Comparison of ENCODE assay signal across 19 cellular contexts in the genomic region with DNA sequence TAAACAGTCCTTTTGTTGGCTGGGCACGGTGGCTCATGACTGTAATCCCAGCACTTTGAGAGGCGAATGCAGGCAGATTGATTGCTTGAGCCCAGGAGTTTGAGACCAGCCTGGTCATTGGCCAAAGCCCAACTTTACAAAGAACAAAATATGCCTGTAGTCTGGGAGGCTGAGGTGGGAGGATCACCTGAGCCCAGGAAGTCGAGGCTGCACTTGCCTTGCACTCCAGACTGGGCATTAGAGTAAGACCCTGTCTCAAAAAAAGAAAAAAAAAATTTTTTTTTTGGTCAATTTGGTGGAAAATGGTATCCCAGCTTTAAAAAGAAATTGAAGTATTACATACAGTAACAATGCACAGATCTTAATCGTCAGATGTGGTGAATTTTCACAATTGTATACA. TPM values are rescaled to one million over a fixed set of nuclear protein-coding genes. Genes with fewer than 3 reads are reported as not detected.
DNase-seq lines count a peak whose midpoint lies in the region; ATAC-seq, FAIRE-seq and TF ChIP-seq lines count a peak whose summit lies in the region.
"Had no signal": no experiment of that assay in that cellular context is flagged by ENCODE, and none has a peak within 500 bp of the region (broad histone marks: within the 10 kb centered on the region; RNA-seq: fewer than 3 reads in every experiment).

No MANE protein-coding gene starts in this region.

- no peaks in the 10 kb centered on the region for H3K27me3 ChIP-seq in CD4-positive, alpha-beta T cell (ENCODE audit: control insufficient read depth, insufficient read depth, low read length)
- H3K27me3 ChIP-seq in upper lobe of left lung, result no peaks in the 10 kb centered on the region
- H3K27me3 ChIP-seq: ascending aorta, thyroid gland had no signal

- peaks cover 56% of the 10 kb centered on the region for H3K4me1 Mint-ChIP-seq in CD4-positive, alpha-beta T cell (ENCODE audit: low read depth)
- H3K4me1 Mint-ChIP-seq in WTC11 (peaks cover 42% of the 10 kb centered on the region), memory B cell (peaks cover 38% of the 10 kb centered on the region)

- no peak for DNase-seq in CD4-positive, alpha-beta T cell
- no peak for DNase-seq in GM12865 (ENCODE audit: low read depth)
- DNase-seq in WTC11 (ENCODE audit: low spot score), result no peak
- DNase-seq in memory B cell (ENCODE audit: low spot score in 2 of 2), result no peak
- no peak for DNase-seq in RCC 7860 (ENCODE audit: low spot score)
- DNase-seq in upper lobe of left lung, result no peak
- no peak for DNase-seq in HEK293T (ENCODE audit: extremely low spot score)
- DNase-seq: activated gamma-delta T cell; AML-193; Calu3; glutamatergic neuron; NCI-H510A; nucleus accumbens; SHP77 treated with DMSO at 0.1 percent for 48 hours; stimulated activated CD4-positive, alpha-beta T cell treated with anti-CD3 and anti-CD28 coated beads, Interleukin-15, amount 100 ng/mL, for 24 hours; thyroid gland; WERI-Rb-1 had no signal

- CTCF ChIA-PET in CD4-positive, alpha-beta T cell (lab: Charles Lee), result interaction anchor here (1.9 kb wide), 1 partner anchor 31 kb away, joined by 5 read pairs; a partner anchor contains a TSS
- CTCF ChIA-PET in WTC11 (lab: Charles Lee), result interaction anchor here (2.0 kb wide), 1 partner anchor 31 kb away, joined by 8 read pairs; no protein-coding TSS in a partner anchor
- CTCF ChIA-PET in HEK293T (lab: Yijun Ruan, JAX), result interaction anchor here (0.9 kb wide), 1 partner anchor 31 kb away, joined by 4 read pairs; no protein-coding TSS in a partner anchor

- no peak for FAIRE-seq in RCC 7860 (lab: Jason Lieb, UNC)
- FAIRE-seq: HTR-8/SVneo had no signal

- peak overlapping the region; percentile 16 for H3K27ac Mint-ChIP-seq in CD4-positive, alpha-beta T cell
- H3K27ac Mint-ChIP-seq in WTC11 (no peak overlapping the region), memory B cell (peak overlapping the region; percentile 17)

- H3K27ac ChIP-seq in CD4-positive, alpha-beta T cell (ENCODE audit: low read depth, low read length), result no peak overlapping the region
- no peak overlapping the region for H3K27ac ChIP-seq in upper lobe of left lung
- H3K27ac ChIP-seq: ascending aorta, thyroid gland, WERI-Rb-1 had no signal

- POLR2A ChIA-PET in CD4-positive, alpha-beta T cell (lab: Charles Lee), result interaction anchor here (2.1 kb wide), 1 partner anchor 30 kb away, joined by 15 read pairs; a partner anchor contains a TSS
- POLR2A ChIA-PET in WTC11 (lab: Charles Lee), result no interaction called here
- POLR2A ChIA-PET in HEK293T (lab: Yijun Ruan, JAX), result interaction anchor here (2.1 kb wide), 1 partner anchor 31 kb away, joined by 10 read pairs; a partner anchor contains a TSS

- peaks cover 25 to 52% (median 30%) of the 10 kb centered on the region in 4 donors for H3K4me1 ChIP-seq in upper lobe of left lung

- TF ChIP-seq POLR2A in upper lobe of left lung (IDR thresholded peaks at IDR 0.05), result no peak

- no peak for TF ChIP-seq CTCF in CD4-positive, alpha-beta T cell (IDR thresholded peaks at IDR 0.05)
- no peak for TF ChIP-seq CTCF in GM12865 (IDR thresholded peaks at IDR 0.05; ENCODE audit: insufficient read depth, low read depth, low read length, missing control alignments)
- TF ChIP-seq CTCF in WTC11 (IDR thresholded peaks at IDR 0.05), result no peak
- no peak for TF ChIP-seq CTCF in upper lobe of left lung (IDR thresholded peaks at IDR 0.05)

- WGBS in upper lobe of left lung, 2 donors, result 79 to 84% methylated on average over 4 of the region's 4 CpGs

- ATAC-seq in CD4-positive, alpha-beta T cell (ENCODE audit: poor library complexity), result no peak
- ATAC-seq in WTC11, result no peak
- no peak for ATAC-seq in memory B cell (ENCODE audit: low read depth)
- no peak for ATAC-seq in upper lobe of left lung (ENCODE audit: low FRiP score in 2 of 2)

- intact Hi-C loops in CD4-positive, alpha-beta T cell (cut with DNase I, micrococcal nuclease), result no loop called here

- no peaks in the 10 kb centered on the region for H3K27me3 Mint-ChIP-seq in CD4-positive, alpha-beta T cell
- H3K27me3 Mint-ChIP-seq in WTC11 (ENCODE audit: low read depth) (no peaks in the 10 kb centered on the region), memory B cell (no peaks in the 10 kb centered on the region)

- no peaks in the 10 kb centered on the region for H3K9me3 ChIP-seq in CD4-positive, alpha-beta T cell (ENCODE audit: control insufficient read depth, low read length)
- H3K9me3 ChIP-seq in upper lobe of left lung, result no peaks in the 10 kb centered on the region
- H3K9me3 ChIP-seq: ascending aorta, thyroid gland had no signal

- H3K4me3 Mint-ChIP-seq in CD4-positive, alpha-beta T cell, result peak overlapping the region; percentile 18
- H3K4me3 Mint-ChIP-seq in WTC11, result no peak overlapping the region
- peak overlapping the region; percentile 17 for H3K4me3 Mint-ChIP-seq in memory B cell

- TF ChIP-seq EP300 in upper lobe of left lung (IDR thresholded peaks at IDR 0.05), result no peak

- peak overlapping the region; percentile 4; the same call in 1 of the 2 replicates for H3K4me3 ChIP-seq in GM12865 (ENCODE audit: low read depth, low read length)
- H3K4me3 ChIP-seq in upper lobe of left lung, result no peak overlapping the region
- H3K4me3 ChIP-seq: ascending aorta, thyroid gland had no signal

- peaks cover 0 to 10% (median 9%) of the 10 kb centered on the region in 4 donors for H3K36me3 ChIP-seq in upper lobe of left lung

- peaks cover 24% of the 10 kb centered on the region for H3K36me3 Mint-ChIP-seq in CD4-positive, alpha-beta T cell (ENCODE audit: low read depth)
- H3K36me3 Mint-ChIP-seq in WTC11, result peaks cover 22% of the 10 kb centered on the region
- peaks cover 6% of the 10 kb centered on the region for H3K36me3 Mint-ChIP-seq in memory B cell

- H3K9me3 Mint-ChIP-seq in CD4-positive, alpha-beta T cell, result no peaks in the 10 kb centered on the region
- H3K9me3 Mint-ChIP-seq in WTC11 (no peaks in the 10 kb centered on the region), memory B cell (no peaks in the 10 kb centered on the region)

TF ChIP-seq in WTC11, 78 proteins besides CTCF, POLR2A, EP300 and RAD21:
- no peak for TF ChIP-seq MYBL2 (CRISPR knock-in tag; IDR thresholded peaks at IDR 0.05)
- peak; percentile 82; the same call in 1 of the 2 replicates for TF ChIP-seq ZNF121 (CRISPR knock-in tag; IDR thresholded peaks at IDR 0.05)

TF ChIP-seq in HEK293T, 16 proteins besides CTCF, POLR2A, EP300 and RAD21:
- TF ChIP-seq CTBP1 (IDR thresholded peaks at IDR 0.05; ENCODE audit: borderline replicate concordance) (no peak), HDGF (IDR thresholded peaks at IDR 0.05; ENCODE audit: borderline replicate concordance) (no peak), ZNF384 (IDR thresholded peaks at IDR 0.05) (no peak), FOXA1 (IDR thresholded peaks at IDR 0.05) (no peak), SP1 (IDR thresholded peaks at IDR 0.05) (no peak), TARDBP (IDR thresholded peaks at IDR 0.05) (no peak), BHLHE40 (IDR thresholded peaks at IDR 0.05; ENCODE audit: borderline replicate concordance) (no peak), ARNT (IDR thresholded peaks at IDR 0.05) (no peak)
- TF ChIP-seq, protein P1, sequence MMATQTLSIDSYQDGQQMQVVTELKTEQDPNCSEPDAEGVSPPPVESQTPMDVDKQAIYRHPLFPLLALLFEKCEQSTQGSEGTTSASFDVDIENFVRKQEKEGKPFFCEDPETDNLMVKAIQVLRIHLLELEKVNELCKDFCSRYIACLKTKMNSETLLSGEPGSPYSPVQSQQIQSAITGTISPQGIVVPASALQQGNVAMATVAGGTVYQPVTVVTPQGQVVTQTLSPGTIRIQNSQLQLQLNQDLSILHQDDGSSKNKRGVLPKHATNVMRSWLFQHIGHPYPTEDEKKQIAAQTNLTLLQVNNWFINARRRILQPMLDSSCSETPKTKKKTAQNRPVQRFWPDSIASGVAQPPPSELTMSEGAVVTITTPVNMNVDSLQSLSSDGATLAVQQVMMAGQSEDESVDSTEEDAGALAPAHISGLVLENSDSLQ (IDR thresholded peaks at IDR 0.05), result no peak
TF ChIP-seq in HEK293T: peak in this region for 0.

RNA-seq across cellular contexts. Expression of a gene that starts 4.8 kb away (rescaled TPM):
- total RNA-seq in CD4-positive, alpha-beta T cell, result 10 to 100 TPM; 25.4 to 29.7 TPM
- total RNA-seq in WTC11 (2021) (132 to 142 TPM (median 133 TPM) in 3 replicates), upper lobe of left lung (10 to 100 TPM; 21.8 to 64.2 (median 45.7) TPM)

RNA-seq across cellular contexts. Expression of a gene that starts 30.4 kb away (rescaled TPM):
- total RNA-seq in CD4-positive, alpha-beta T cell, result 1 to 10 TPM; 4.3 to 5.8 TPM
- 1.4 to 1.9 TPM (median 1.6 TPM) in 3 replicates for total RNA-seq in WTC11 (2021)
- 1 to 10 TPM in 4 of 6 donors, under 1 TPM in 1, not detected in 1; 0.55 to 6.0 (median 4.4) TPM for total RNA-seq in upper lobe of left lung
